In genomic region chr13:60396783-60397692, GRCh38 we compare ENCODE assay signal across 8 cellular contexts. TPM values are rescaled to one million over a fixed set of nuclear protein-coding genes. Genes with fewer than 3 reads are reported as not detected.
DNase-seq lines count a peak whose midpoint lies in the region; ATAC-seq and TF ChIP-seq lines count a peak whose summit lies in the region.

TDRD3 (plus strand) TSS chr13:60397220; CDS start chr13:60397365, 145 bp downstream.

- H3K27ac ChIP-seq in SU-DHL-6 (ENCODE audit: low read depth, low read length) (peak within 1 kb of the TSS; percentile 91), parathyroid adenoma (peak within 1 kb of the TSS; percentile 94), tibial artery (peak within 1 kb of the TSS; percentile 99)

- TF ChIP-seq CTCF in GM12872 (IDR thresholded peaks at IDR 0.05; ENCODE audit: insufficient read depth, low read depth, low read length): peak; percentile 92
- TF ChIP-seq CTCF in SU-DHL-6 (IDR thresholded peaks at IDR 0.05; ENCODE audit: insufficient read depth, low read length, poor library complexity, severe bottlenecking): peak; percentile 85
- peak; percentile 64 for TF ChIP-seq CTCF in parathyroid adenoma (IDR thresholded peaks at IDR 0.05)
- TF ChIP-seq CTCF in tibial artery (IDR thresholded peaks at IDR 0.05): peak; percentile 67 to 75

- H3K4me1 ChIP-seq in parathyroid adenoma (peaks cover 12% of the 10 kb centered on the region), tibial artery (peaks cover 0 to 26% (median 13%) of the 10 kb centered on the region in 4 donors)

- POLR2A ChIA-PET in activated naive CD8-positive, alpha-beta T cell treated with anti-CD3 and anti-CD28 coated beads, Interleukin-2, amount 10 ng/mL, durations not matched to agents 7 days and 5 days (lab: Charles Lee): interaction anchor here (0.5 to 1.3 kb wide), 3 partner anchors 34 to 177 kb away, joined by 3 to 5 read pairs (median 3); no protein-coding TSS in a partner anchor

- ATAC-seq in HG02610 (IDR thresholded peaks at IDR 0.05; ENCODE audit: unreplicated experiment): peak; percentile 54
- ATAC-seq in activated naive CD8-positive, alpha-beta T cell treated with anti-CD3 and anti-CD28 coated beads, Interleukin-2, amount 10 ng/mL, durations not matched to agents 7 days and 5 days (ENCODE audit: low read depth): peak; percentile 71
- ATAC-seq in Right ventricle myocardium superior (ENCODE audit: poor library complexity): peak; percentile 88

- H3K27me3 Mint-ChIP-seq in activated naive CD8-positive, alpha-beta T cell treated with anti-CD3 and anti-CD28 coated beads, Interleukin-2, amount 10 ng/mL, durations not matched to agents 7 days and 5 days: peaks cover 4% of the 10 kb centered on the region

- peak; percentile 91 for DNase-seq in NCI-H1092 (lab: John Stamatoyannopoulos, UW)
- DNase-seq in activated naive CD8-positive, alpha-beta T cell treated with anti-CD3 and anti-CD28 coated beads, Interleukin-2, amount 10 ng/mL, durations not matched to agents 7 days and 5 days: peak; percentile 83
- peak; percentile 89 for DNase-seq in Right ventricle myocardium superior
- peak; percentile 80 to 91 for DNase-seq in tibial artery

- H3K27ac Mint-ChIP-seq in activated naive CD8-positive, alpha-beta T cell treated with anti-CD3 and anti-CD28 coated beads, Interleukin-2, amount 10 ng/mL, durations not matched to agents 7 days and 5 days: peak within 1 kb of the TSS; percentile 97

- H3K9me3 Mint-ChIP-seq in activated naive CD8-positive, alpha-beta T cell treated with anti-CD3 and anti-CD28 coated beads, Interleukin-2, amount 10 ng/mL, durations not matched to agents 7 days and 5 days: no peaks in the 10 kb centered on the region

- H3K4me3 Mint-ChIP-seq in activated naive CD8-positive, alpha-beta T cell treated with anti-CD3 and anti-CD28 coated beads, Interleukin-2, amount 10 ng/mL, durations not matched to agents 7 days and 5 days: peak within 1 kb of the TSS; percentile 96

- intact Hi-C loops in Right ventricle myocardium superior (cut with DNase I): no loop called here
- intact Hi-C loops in tibial artery (cut with DNase I; ENCODE audit: low total_unique reads): no loop called here

- no peaks in the 10 kb centered on the region for H3F3A ChIP-seq in SU-DHL-6 (ENCODE audit: insufficient read depth)

- H3K9me3 ChIP-seq in SU-DHL-6 (ENCODE audit: insufficient read depth, low read length): no peaks in the 10 kb centered on the region
- H3K9me3 ChIP-seq in parathyroid adenoma (ENCODE audit: control insufficient read depth, low read length): no peaks in the 10 kb centered on the region
- H3K9me3 ChIP-seq in tibial artery: no peaks in the 10 kb centered on the region

- H3K4me2 ChIP-seq in SU-DHL-6 (ENCODE audit: low read depth, low read length, poor library complexity, severe bottlenecking) (peak within 1 kb of the TSS; percentile 99), parathyroid adenoma (ENCODE audit: low read length) (peak within 1 kb of the TSS; percentile 78)

- no peaks in the 10 kb centered on the region for H3K36me3 ChIP-seq in SU-DHL-6 (ENCODE audit: low read length)
- H3K36me3 ChIP-seq in parathyroid adenoma (ENCODE audit: control insufficient read depth, insufficient read depth, low read length): no peaks in the 10 kb centered on the region
- no peaks in the 10 kb centered on the region for H3K36me3 ChIP-seq in tibial artery

- no peaks in the 10 kb centered on the region for H3K9me2 ChIP-seq in SU-DHL-6 (replicated peaks; ENCODE audit: insufficient read depth, low read length)

- H4K20me1 ChIP-seq in SU-DHL-6 (ENCODE audit: low read depth, low read length): no peaks in the 10 kb centered on the region

- H2AFZ ChIP-seq in SU-DHL-6 (ENCODE audit: low read depth, low read length, severe bottlenecking) (peak within 1 kb of the TSS; percentile 96), parathyroid adenoma (peak within 1 kb of the TSS; percentile 91)

- H3K79me2 ChIP-seq in SU-DHL-6 (ENCODE audit: insufficient read depth, low read length): peaks cover 26% of the 10 kb centered on the region
- no peaks in the 10 kb centered on the region for H3K79me2 ChIP-seq in parathyroid adenoma

- H3K36me3 Mint-ChIP-seq in activated naive CD8-positive, alpha-beta T cell treated with anti-CD3 and anti-CD28 coated beads, Interleukin-2, amount 10 ng/mL, durations not matched to agents 7 days and 5 days: no peaks in the 10 kb centered on the region

- H3K4me3 ChIP-seq in SU-DHL-6 (ENCODE audit: insufficient read depth, low read length, poor library complexity, severe bottlenecking) (peak within 1 kb of the TSS; percentile 96), parathyroid adenoma (ENCODE audit: low read depth, low read length) (peak within 1 kb of the TSS; percentile 77), tibial artery (peak within 1 kb of the TSS; percentile 89 to 96)

- H3K4me1 Mint-ChIP-seq in activated naive CD8-positive, alpha-beta T cell treated with anti-CD3 and anti-CD28 coated beads, Interleukin-2, amount 10 ng/mL, durations not matched to agents 7 days and 5 days: peaks cover 22% of the 10 kb centered on the region

- H3K27me3 ChIP-seq in SU-DHL-6 (ENCODE audit: low read length) (no peaks in the 10 kb centered on the region), parathyroid adenoma (ENCODE audit: control insufficient read depth, insufficient read depth, low read length) (no peaks in the 10 kb centered on the region), tibial artery (no peaks in the 10 kb centered on the region)

- H3K9ac ChIP-seq in SU-DHL-6 (ENCODE audit: low read length) (peak within 1 kb of the TSS; percentile 83), parathyroid adenoma (peak within 1 kb of the TSS; percentile 82)

RNA-seq across cellular contexts. Expression of gene TDRD3, which starts in this region (rescaled TPM):
- total RNA-seq in activated naive CD8-positive, alpha-beta T cell treated with anti-CD3 and anti-CD28 coated beads, Interleukin-2, amount 10 ng/mL, durations not matched to agents 7 days and 5 days: 10 to 100 TPM; 26.5 to 31.1 TPM
- total RNA-seq in Right ventricle myocardium superior: 38.4 TPM

Comparison
In these comparisons a context has a peak if more than half of its experiments do, and no peak if none do; other contexts are left out.
1. Peak in every context shown above with its lines: DNase-seq, ATAC-seq, H3K4me3 ChIP-seq and H3K27ac ChIP-seq.